1 cellular context compared by ENCODE assay signal in genomic region chr12:71661977-71662522, GRCh38.
TF ChIP-seq lines count a peak whose summit lies in the region.

No MANE protein-coding gene starts in this region.

TF ChIP-seq in A549, 52 proteins besides CTCF, POLR2A, EP300 and RAD21 (continued from another document):
- no peak for TF ChIP-seq REST (IDR thresholded peaks at IDR 0.05)
- TF ChIP-seq PHF8 (IDR thresholded peaks at IDR 0.05; ENCODE audit: borderline replicate concordance, low read depth), result no peak
